In genomic region chr22:31139866-31140716, GRCh38 we compare ENCODE assay signal across 8 cellular contexts. TPM values are rescaled to one million over a fixed set of nuclear protein-coding genes. Genes with fewer than 3 reads are reported as not detected.
A peak's percentile ranks its signal among the peaks of the same experiment; 100 is the strongest.
DNase-seq lines count a peak whose midpoint lies in the region; ATAC-seq, FAIRE-seq and TF ChIP-seq lines count a peak whose summit lies in the region.

TSS of gene PLA2G3 (minus strand) at chr22:31140508. CDS start at chr22:31140354, 154 bp downstream.

- H3K27ac ChIP-seq in HepG2 (ENCODE audit: extremely low read length, insufficient read depth, low read length) (no peak within 1 kb of the TSS), right lobe of liver (no peak within 1 kb of the TSS), iPS-18a (ENCODE audit: low read length) (peak within 1 kb of the TSS; percentile 69)

- no peak within 1 kb of the TSS for H2AFZ ChIP-seq in HepG2 (ENCODE audit: low read length)

- peak within 1 kb of the TSS; percentile 26 for H3K27ac Mint-ChIP-seq in activated T-helper 17 cell treated with anti-CD3 and anti-CD28 coated beads, Interleukin-2, amount 50 U/mL, for 72 hours

- H3K36me3 Mint-ChIP-seq in activated T-helper 17 cell treated with anti-CD3 and anti-CD28 coated beads, Interleukin-2, amount 50 U/mL, for 72 hours (ENCODE audit: low read depth) = no peaks in the 10 kb centered on the region

- peak; percentile 82 for ATAC-seq in HepG2
- no peak for ATAC-seq in right lobe of liver
- ATAC-seq in activated T-helper 17 cell treated with anti-CD3 and anti-CD28 coated beads, Interleukin-2, amount 50 U/mL, for 72 hours (replicated peaks) = no peak
- no peak for ATAC-seq in HG02973 (IDR thresholded peaks at IDR 0.05; ENCODE audit: unreplicated experiment)
- ATAC-seq in HG03196 (IDR thresholded peaks at IDR 0.05; ENCODE audit: unreplicated experiment) = no peak
- no peak for ATAC-seq in HG03378 (IDR thresholded peaks at IDR 0.05; ENCODE audit: unreplicated experiment)

- peak; percentile 50 for DNase-seq in HepG2 (ENCODE audit: low spot score)
- DNase-seq in right lobe of liver = no peak
- DNase-seq in effector CD4-positive, alpha-beta T cell = no peak

- no TSS peak for BruUV-seq in HepG2 (replicated peaks; lab: Mats Ljungman, UMichigan)

- TF ChIP-seq EP300 in HepG2 (IDR thresholded peaks at IDR 0.05; ENCODE audit: low read depth in 2 of 2, low read length in 2 of 2) (no peak), HepG2 (CRISPR knock-in tag; IDR thresholded peaks at IDR 0.05; ENCODE audit: borderline replicate concordance) (no peak)

- CTCF ChIA-PET in HepG2 (lab: Yijun Ruan, JAX; ENCODE audit: low intra/inter-chr PET ratio, low total read pairs) = no interaction called here

- peaks cover 16% of the 10 kb centered on the region for H3K4me1 ChIP-seq in HepG2 (ENCODE audit: insufficient read depth, low read length)
- H3K4me1 ChIP-seq in right lobe of liver = no peaks in the 10 kb centered on the region
- peaks cover 19% of the 10 kb centered on the region for H3K4me1 ChIP-seq in iPS-18a (ENCODE audit: control insufficient read depth, low read depth, low read length)

- 13% methylated on average over 10 of the region's 24 CpGs for WGBS in HepG2 (ENCODE audit: low lambda C conversion rate)
- 23% methylated on average over 5 of the region's 24 CpGs for WGBS in right lobe of liver (ENCODE audit: insufficient coverage, low coverage, low lambda C conversion rate, missing lambda C conversion rate)

- H4K20me1 ChIP-seq in HepG2 (ENCODE audit: insufficient read depth, low read length) = no peaks in the 10 kb centered on the region

- H3K4me2 ChIP-seq in HepG2 (ENCODE audit: low read depth, low read length) = peak within 1 kb of the TSS; percentile 26; the same call in 1 of the 2 replicates

- no peaks in the 10 kb centered on the region for H3K79me2 ChIP-seq in HepG2 (ENCODE audit: insufficient read depth, low read length)

- H3K9me3 ChIP-seq in HepG2 (ENCODE audit: low read length) (no peaks in the 10 kb centered on the region), right lobe of liver (no peaks in the 10 kb centered on the region), iPS-18a (ENCODE audit: control insufficient read depth, low read depth, low read length) (no peaks in the 10 kb centered on the region)

- TF ChIP-seq CTCF in HepG2 (CRISPR knock-in tag; IDR thresholded peaks at IDR 0.05) = peak; percentile 44; the same call in 1 of the 2 replicates
- TF ChIP-seq CTCF in right lobe of liver (IDR thresholded peaks at IDR 0.05) = no peak

- in situ Hi-C loops in HepG2 (cut with HindIII; ENCODE audit: extremely low pct_ligation_motif_present, low pct_unique_long_range_greater_than_20kb) = loop anchor here (5.0 to 10.0 kb wide), 2 partner anchors 38 to 175 kb away; partner anchors contain the start of genes MORC2 and TUG1

- H3K36me3 ChIP-seq in HepG2 (replicated peaks in 1 of 2; ENCODE audit: control insufficient read depth in 1 of 2, insufficient read depth in 2 of 2, low read length in 2 of 2) (no peaks in the 10 kb centered on the region), right lobe of liver (no peaks in the 10 kb centered on the region), iPS-18a (ENCODE audit: control insufficient read depth, low read depth, low read length) (peaks cover 20% of the 10 kb centered on the region)

- TF ChIP-seq RAD21 in HepG2 (CRISPR knock-in tag; IDR thresholded peaks at IDR 0.05) = no peak

- no peak within 1 kb of the TSS for H3K4me3 Mint-ChIP-seq in activated T-helper 17 cell treated with anti-CD3 and anti-CD28 coated beads, Interleukin-2, amount 50 U/mL, for 72 hours

- no peaks in the 10 kb centered on the region for H3K4me1 Mint-ChIP-seq in activated T-helper 17 cell treated with anti-CD3 and anti-CD28 coated beads, Interleukin-2, amount 50 U/mL, for 72 hours

- no peaks in the 10 kb centered on the region for H3K9me3 Mint-ChIP-seq in activated T-helper 17 cell treated with anti-CD3 and anti-CD28 coated beads, Interleukin-2, amount 50 U/mL, for 72 hours

- no peak within 1 kb of the TSS for H3K9ac ChIP-seq in HepG2 (ENCODE audit: insufficient read depth, low read depth, low read length)
- H3K9ac ChIP-seq in iPS-18a (ENCODE audit: low read length) = peak within 1 kb of the TSS; percentile 65

- H3K4me3 ChIP-seq in HepG2 (replicated peaks in 1 of 3; ENCODE audit: insufficient read depth in 1 of 3, low read depth in 2 of 3, low read length in 3 of 3) (no peak within 1 kb of the TSS), right lobe of liver (no peak within 1 kb of the TSS), iPS-18a (ENCODE audit: low read length) (peak within 1 kb of the TSS; percentile 68)

- H3K27me3 ChIP-seq in HepG2 (ENCODE audit: control insufficient read depth in 1 of 2, insufficient read depth in 2 of 2, low read length in 2 of 2) (peaks cover 6 to 48% of the 10 kb centered on the region in 2 experiments; a peak in 4 of 5 replicates), right lobe of liver (no peaks in the 10 kb centered on the region), iPS-18a (ENCODE audit: control insufficient read depth, insufficient read depth, low read length) (no peaks in the 10 kb centered on the region)

- intact Hi-C loops in HepG2 (cut with micrococcal nuclease; ENCODE audit: unreplicated experiment) (no loop called here), right lobe of liver (cut with DNase I) (loop anchor here in 1 of 2 donors (10.0 kb wide), 1 partner anchor 45 kb away; no protein-coding TSS in a partner anchor)

- TF ChIP-seq POLR2A in HepG2 (IDR thresholded peaks at IDR 0.05; ENCODE audit: insufficient read depth in 1 of 2, low read depth in 2 of 2, low read length in 2 of 2) (no peak), right lobe of liver (IDR thresholded peaks at IDR 0.05) (no peak)

- FAIRE-seq in HepG2 (lab: Jason Lieb, UNC) = no peak

- no peaks in the 10 kb centered on the region for H3K27me3 Mint-ChIP-seq in activated T-helper 17 cell treated with anti-CD3 and anti-CD28 coated beads, Interleukin-2, amount 50 U/mL, for 72 hours

- POLR2A ChIA-PET in HepG2 (lab: Yijun Ruan, JAX) = interaction anchor here (1.6 kb wide), 1 partner anchor 33 kb away, joined by 4 read pairs; the partner anchor contains the start of gene SELENOM

TF ChIP-seq in HepG2, 621 proteins besides CTCF, POLR2A, EP300 and RAD21 (continues in another document):
- TF ChIP-seq ZNF687 (CRISPR knock-in tag; IDR thresholded peaks at IDR 0.05) = peak; percentile 50
- TF ChIP-seq NFYB (CRISPR knock-in tag; IDR thresholded peaks at IDR 0.05) = peak; percentile 49; the same call in 1 of the 2 replicates
- TF ChIP-seq NCOA5 (CRISPR knock-in tag; IDR thresholded peaks at IDR 0.05) = no peak
- no peak for TF ChIP-seq SMAD3 (CRISPR knock-in tag; IDR thresholded peaks at IDR 0.05)
- TF ChIP-seq SAP130 (CRISPR knock-in tag; IDR thresholded peaks at IDR 0.05; ENCODE audit: low read depth) = 0 out of 2 replicates have a peak, but pooled peaks have one; percentile 10

RNA-seq across cellular contexts. Expression of gene PLA2G3, which starts in this region (rescaled TPM):
- total RNA-seq in HepG2 (2016; rRNA removed; fragmentation: Illumina TruSeq; extraction: Trizol) (0.11 and 0.42 TPM in 2 replicates), right lobe of liver (not detected)
- 0.09 and 0.20 TPM in 2 replicates for total RNA-seq in HepG2 (2016; cell fraction: cytosol; rRNA removed; fragmentation: Illumina TruSeq; extraction: Trizol; ENCODE audit: low read depth)
- 0.09 and 0.32 TPM in 2 replicates for total RNA-seq in HepG2 (2016; cell fraction: insoluble cytoplasmic fraction; rRNA removed; fragmentation: Illumina TruSeq; extraction: Trizol)
- total RNA-seq in HepG2 (2016; cell fraction: membrane; rRNA removed; fragmentation: Illumina TruSeq; extraction: Trizol) = 0.19 and 0.21 TPM in 2 replicates
- total RNA-seq in HepG2 (2016; cell fraction: nucleus; rRNA removed; fragmentation: Illumina TruSeq; extraction: Trizol) = 0.25 and 0.34 TPM in 2 replicates
- polyA plus RNA-seq in HepG2 (2011; rRNA removed) = 0.12 and 0.24 TPM in 2 replicates
- polyA plus RNA-seq in HepG2 (2011; cell fraction: cytosol; rRNA removed) = 0.17 TPM in 2 replicates
- polyA plus RNA-seq in HepG2 (2011; cell fraction: nucleus; rRNA removed) = 0.16 and 0.21 TPM in 2 replicates
- 0.15 and 0.37 TPM in 2 replicates for polyA plus RNA-seq in HepG2 (2012)
- 0.06 and 0.14 TPM in 2 replicates for polyA plus RNA-seq in HepG2 (2016; cell fraction: cytosol; fragmentation: Illumina TruSeq; extraction: Trizol; ENCODE audit: low read depth)
- polyA plus RNA-seq in HepG2 (2016; cell fraction: insoluble cytoplasmic fraction; fragmentation: Illumina TruSeq; extraction: Trizol; ENCODE audit: low read depth) = 0.08 and 0.14 TPM in 2 replicates
- polyA plus RNA-seq in HepG2 (2016; cell fraction: membrane; fragmentation: Illumina TruSeq; extraction: Trizol; ENCODE audit: low read depth) = 0.09 TPM in 1 of 2 replicates, not detected in the other
- 0.55 and 0.78 TPM in 2 replicates for polyA plus RNA-seq in HepG2 (2016; cell fraction: nucleus; fragmentation: Illumina TruSeq; extraction: Trizol; ENCODE audit: insufficient read depth, low read depth)
- 0.30 and 0.40 TPM in 2 replicates for polyA minus RNA-seq in HepG2 (2011; rRNA and poly(A)+ RNA removed; ENCODE audit: low replicate concordance)
- not detected in 2 replicates for polyA minus RNA-seq in HepG2 (2011; cell fraction: cytosol; rRNA and poly(A)+ RNA removed)
- not detected in 2 replicates for polyA minus RNA-seq in HepG2 (2011; cell fraction: nucleus; rRNA and poly(A)+ RNA removed)
- total RNA-seq in activated T-helper 17 cell treated with anti-CD3 and anti-CD28 coated beads, Interleukin-2, amount 50 U/mL, for 72 hours = not detected

Comparison
In these comparisons a context has a peak if more than half of its experiments do, and no peak if none do; other contexts are left out.
1. Peak in DNase-seq, ATAC-seq and H3K4me2 ChIP-seq in HepG2; RNA of the gene not detected or under 1 TPM.